In genomic region chr10:117004627-117005453, GRCh38 we compare ENCODE assay signal across 8 cellular contexts. TPM values are rescaled to one million over a fixed set of nuclear protein-coding genes. Genes with fewer than 3 reads are reported as not detected.
DNase-seq lines count a peak whose midpoint lies in the region; ATAC-seq and TF ChIP-seq lines count a peak whose summit lies in the region.

Gene SHTN1, minus strand, starts transcription at chr10:117005187. Its CDS starts 108 bp downstream, at chr10:117005079.

- peak within 1 kb of the TSS; percentile 75 for H3K4me3 ChIP-seq in left ventricle myocardium inferior
- H3K4me3 ChIP-seq in parathyroid adenoma (ENCODE audit: low read depth, low read length): peak within 1 kb of the TSS; percentile 78

- H3K27me3 ChIP-seq in left ventricle myocardium inferior (ENCODE audit: low read depth) (peaks cover 32% of the 10 kb centered on the region), parathyroid adenoma (ENCODE audit: control insufficient read depth, insufficient read depth, low read length) (no peaks in the 10 kb centered on the region)

- H3K36me3 ChIP-seq in left ventricle myocardium inferior (no peaks in the 10 kb centered on the region), parathyroid adenoma (ENCODE audit: control insufficient read depth, insufficient read depth, low read length) (no peaks in the 10 kb centered on the region)

- H3K4me1 ChIP-seq in left ventricle myocardium inferior: peaks cover 19% of the 10 kb centered on the region
- H3K4me1 ChIP-seq in parathyroid adenoma: peaks cover 12% of the 10 kb centered on the region

- H3K9me3 ChIP-seq in left ventricle myocardium inferior (replicated peaks): no peaks in the 10 kb centered on the region
- no peaks in the 10 kb centered on the region for H3K9me3 ChIP-seq in parathyroid adenoma (ENCODE audit: control insufficient read depth, low read length)

- no peak for TF ChIP-seq CTCF in left ventricle myocardium inferior (IDR thresholded peaks at IDR 0.05; ENCODE audit: borderline replicate concordance)
- no peak for TF ChIP-seq CTCF in parathyroid adenoma (IDR thresholded peaks at IDR 0.05)

- peak within 1 kb of the TSS; percentile 96 for H3K4me2 ChIP-seq in parathyroid adenoma (ENCODE audit: low read length)

- intact Hi-C loops in left ventricle myocardium inferior (cut with micrococcal nuclease): no loop called here

- ATAC-seq in GM21367 (IDR thresholded peaks at IDR 0.05; ENCODE audit: unreplicated experiment): peak; percentile 51

- peak; percentile 89 for DNase-seq in COLO668 (lab: John Stamatoyannopoulos, UW; ENCODE audit: unreplicated experiment)
- peak; percentile 81 for DNase-seq in HuH-7 (ENCODE audit: low spot score)
- peak; percentile 77 for DNase-seq in OCI-M1 (lab: John Stamatoyannopoulos, UW)
- DNase-seq in amygdala (lab: John Stamatoyannopoulos, UW): peak in 53 of 56 donors; percentile 9 to 82 (median 68)
- DNase-seq in left ventricle myocardium inferior: peak; percentile 63
- no peak for DNase-seq in GM19238 (ENCODE audit: insufficient read length, low spot score)

- H3K9ac ChIP-seq in parathyroid adenoma: peak within 1 kb of the TSS; percentile 63

- H2AFZ ChIP-seq in parathyroid adenoma: peak within 1 kb of the TSS; percentile 98

- peaks cover 23% of the 10 kb centered on the region for H3K79me2 ChIP-seq in parathyroid adenoma

- H3K27ac ChIP-seq in left ventricle myocardium inferior (replicated peaks) (peak within 1 kb of the TSS; percentile 62), parathyroid adenoma (peak within 1 kb of the TSS; percentile 91)

RNA-seq across cellular contexts. Expression of gene SHTN1, which starts in this region (rescaled TPM):
- total RNA-seq in left ventricle myocardium inferior: 2.0 TPM
